In genomic region chr4:156677656-156678055, GRCh38 we compare ENCODE assay signal across 24 cellular contexts.
"Had no signal": no experiment of that assay in that cellular context is flagged by ENCODE, and none has a peak within 500 bp of the region (broad histone marks: within the 10 kb centered on the region; RNA-seq: fewer than 3 reads in every experiment).

No MANE protein-coding gene starts in this region.

- H3K4me1 Mint-ChIP-seq: activated B cell treated with CpG ODN at 0.5 μM for 24 hours; activated CD4-positive, alpha-beta T cell treated with anti-CD3 and anti-CD28 coated beads for 36 hours; activated naive CD8-positive, alpha-beta T cell treated with anti-CD3 and anti-CD28 coated beads for 36 hours; activated T-helper 17 cell treated with anti-CD3 and anti-CD28 coated beads, Interleukin-2, amount 50 U/mL, for 72 hours; central memory CD8-positive, alpha-beta T cell; immature natural killer cell had no signal

- H3K27me3 Mint-ChIP-seq: activated B cell treated with CpG ODN at 0.5 μM for 24 hours; activated CD4-positive, alpha-beta T cell treated with anti-CD3 and anti-CD28 coated beads for 36 hours; activated naive CD8-positive, alpha-beta T cell treated with anti-CD3 and anti-CD28 coated beads for 36 hours; activated T-cell treated with anti-CD3 and anti-CD28 coated beads, Interleukin-2, amount 50 U/mL, for 24 hours; activated T-helper 17 cell treated with anti-CD3 and anti-CD28 coated beads, Interleukin-2, amount 50 U/mL, for 72 hours; central memory CD8-positive, alpha-beta T cell; natural killer cell treated with Interleukin-12 subunit alpha and Interleukin-12 subunit beta and Interleukin-15 and Interleukin-18, amount 100 ng/mL, for 72 hours had no signal

- ATAC-seq: activated CD4-positive, alpha-beta T cell treated with anti-CD3 and anti-CD28 coated beads for 36 hours; activated T-helper 17 cell treated with anti-CD3 and anti-CD28 coated beads, Interleukin-2, amount 50 U/mL, for 72 hours; natural killer cell treated with Interleukin-12 subunit alpha and Interleukin-12 subunit beta and Interleukin-15 and Interleukin-18, amount 100 ng/mL, for 72 hours; right cardiac atrium had no signal

- H3K27ac Mint-ChIP-seq: activated B cell treated with CpG ODN at 0.5 μM for 24 hours; activated CD4-positive, alpha-beta T cell treated with anti-CD3 and anti-CD28 coated beads for 36 hours; activated naive CD8-positive, alpha-beta T cell treated with anti-CD3 and anti-CD28 coated beads for 36 hours; activated T-cell treated with anti-CD3 and anti-CD28 coated beads, Interleukin-2, amount 50 U/mL, for 24 hours; activated T-helper 17 cell treated with anti-CD3 and anti-CD28 coated beads, Interleukin-2, amount 50 U/mL, for 72 hours; immature natural killer cell; natural killer cell treated with Interleukin-12 subunit alpha and Interleukin-12 subunit beta and Interleukin-15 and Interleukin-18, amount 100 ng/mL, for 72 hours had no signal

- H3K4me1 ChIP-seq: left lung, upper lobe of left lung had no signal

- H3K27me3 ChIP-seq: hepatocyte, left lung, neutrophil, ovary, upper lobe of left lung had no signal

- H3K4me3 ChIP-seq: hepatocyte, left lung, ovary, thoracic aorta, upper lobe of left lung had no signal

- H3K9me3 ChIP-seq: left lung, neutrophil, ovary, thoracic aorta, upper lobe of left lung had no signal

- H3K27ac ChIP-seq: hepatocyte, left lung, neutrophil, ovary, thoracic aorta, upper lobe of left lung had no signal

- H3K4me3 Mint-ChIP-seq: activated B cell treated with CpG ODN at 0.5 μM for 24 hours; activated CD4-positive, alpha-beta T cell treated with anti-CD3 and anti-CD28 coated beads for 36 hours; activated naive CD8-positive, alpha-beta T cell treated with anti-CD3 and anti-CD28 coated beads for 36 hours; activated T-cell treated with anti-CD3 and anti-CD28 coated beads, Interleukin-2, amount 50 U/mL, for 24 hours; activated T-helper 17 cell treated with anti-CD3 and anti-CD28 coated beads, Interleukin-2, amount 50 U/mL, for 72 hours; central memory CD8-positive, alpha-beta T cell; immature natural killer cell; natural killer cell treated with Interleukin-12 subunit alpha and Interleukin-12 subunit beta and Interleukin-15 and Interleukin-18, amount 100 ng/mL, for 72 hours had no signal

- H3K36me3 ChIP-seq: left lung, neutrophil, ovary, thoracic aorta, upper lobe of left lung had no signal

- H3K36me3 Mint-ChIP-seq: activated naive CD8-positive, alpha-beta T cell treated with anti-CD3 and anti-CD28 coated beads for 36 hours; natural killer cell treated with Interleukin-12 subunit alpha and Interleukin-12 subunit beta and Interleukin-15 and Interleukin-18, amount 100 ng/mL, for 72 hours had no signal

- DNase-seq: activated B cell treated with CpG ODN at 0.5 μM for 24 hours; activated CD4-positive, alpha-beta T cell treated with anti-CD3 and anti-CD28 coated beads for 36 hours; activated CD4-positive, alpha-beta T cell treated with anti-CD3 and anti-CD28 coated beads, Interleukin-2, amount 50 U/mL, for 4 hours; activated CD8-positive, alpha-beta memory T cell treated with anti-CD3 and anti-CD28 coated beads for 24 hours; activated CD8-positive, alpha-beta memory T cell treated with anti-CD3 and anti-CD28 coated beads, Interleukin-2, amount 50 U/mL, for 4 hours; activated naive CD4-positive, alpha-beta T cell; activated naive CD8-positive, alpha-beta T cell treated with anti-CD3 and anti-CD28 coated beads for 36 hours; activated T-cell treated with anti-CD3 and anti-CD28 coated beads, Interleukin-2, amount 50 U/mL, for 24 hours; effector memory CD4-positive, alpha-beta T cell; foreskin melanocyte; immature natural killer cell; left lung; ovary; right cardiac atrium; stimulated activated CD4-positive, alpha-beta T cell treated with anti-CD3 and anti-CD28 coated beads, Interleukin-2, amount 100 ng/mL, for 48 hours; stimulated activated naive CD4-positive, alpha-beta T cell; T-helper 1 cell; upper lobe of left lung had no signal

- H3K9me3 Mint-ChIP-seq: activated naive CD8-positive, alpha-beta T cell treated with anti-CD3 and anti-CD28 coated beads for 36 hours had no signal
